In genomic region chr14:49928010-49928409, GRCh38 we compare ENCODE assay signal across 27 cellular contexts.
"Had no signal": no experiment of that assay in that cellular context is flagged by ENCODE, and none has a peak within 500 bp of the region (broad histone marks: within the 10 kb centered on the region; RNA-seq: fewer than 3 reads in every experiment).

No MANE protein-coding gene starts in this region.

- H3K27ac ChIP-seq: SJSA1 had no signal

- H3K27me3 Mint-ChIP-seq: activated CD4-positive, alpha-beta T cell treated with anti-CD3 and anti-CD28 coated beads for 36 hours; activated CD4-positive, alpha-beta T cell treated with anti-CD3 and anti-CD28 coated beads, Interleukin-2, amount 10 ng/mL, durations not matched to agents 7 days and 5 days; activated naive CD8-positive, alpha-beta T cell; activated naive CD8-positive, alpha-beta T cell treated with anti-CD3 and anti-CD28 coated beads, Interleukin-2, amount 50 U/mL, for 24 hours; activated T-cell treated with anti-CD3 and anti-CD28 coated beads, Interleukin-2, amount 50 U/mL, for 24 hours had no signal

- H3K4me3 Mint-ChIP-seq: activated CD4-positive, alpha-beta T cell treated with anti-CD3 and anti-CD28 coated beads for 36 hours; activated CD4-positive, alpha-beta T cell treated with anti-CD3 and anti-CD28 coated beads, Interleukin-2, amount 10 ng/mL, durations not matched to agents 7 days and 5 days; activated CD8-positive, alpha-beta T cell treated with anti-CD3 and anti-CD28 coated beads, Interleukin-2, amount 10 ng/mL, durations not matched to agents 7 days and 5 days; activated naive CD4-positive, alpha-beta T cell treated with anti-CD3 and anti-CD28 coated beads, Interleukin-2, amount 10 ng/mL, durations not matched to agents 7 days and 5 days; activated naive CD8-positive, alpha-beta T cell; activated naive CD8-positive, alpha-beta T cell treated with anti-CD3 and anti-CD28 coated beads, Interleukin-2, amount 50 U/mL, for 24 hours; activated T-cell treated with anti-CD3 and anti-CD28 coated beads, Interleukin-2, amount 50 U/mL, for 24 hours; T-helper 1 cell treated with Interleukin-12 subunit alpha and Interleukin-12 subunit beta and Interleukin-4 antibody, amounts not matched to agents 30 μg/mL and 1 μg/mL, for 36 hours; T-helper 2 cell treated with Interferon-gamma antibody and Interleukin-4, amounts not matched to agents 5 μg/mL and 100 μg/mL, for 36 hours had no signal

- H3K9me3 ChIP-seq: SJSA1, SK-N-SH had no signal

- ATAC-seq: activated CD4-positive, alpha-beta T cell treated with anti-CD3 and anti-CD28 coated beads for 36 hours; activated CD4-positive, CD25-positive, alpha-beta regulatory T cell treated with anti-CD3 and anti-CD28 coated beads, Interleukin-2, amount 50 U/mL, for 24 hours; activated CD8-positive, alpha-beta T cell treated with anti-CD3 and anti-CD28 coated beads, Interleukin-2, amount 10 ng/mL, durations not matched to agents 7 days and 5 days; activated naive CD8-positive, alpha-beta T cell treated with anti-CD3 and anti-CD28 coated beads, Interleukin-2, amount 50 U/mL, for 24 hours; Panc1 had no signal

- H3K9me2 ChIP-seq: SK-N-SH had no signal

- H3K9me3 Mint-ChIP-seq: activated naive CD8-positive, alpha-beta T cell treated with anti-CD3 and anti-CD28 coated beads, Interleukin-2, amount 50 U/mL, for 24 hours; activated T-cell treated with anti-CD3 and anti-CD28 coated beads, Interleukin-2, amount 50 U/mL, for 24 hours; T-helper 1 cell treated with Interleukin-12 subunit alpha and Interleukin-12 subunit beta and Interleukin-4 antibody, amounts not matched to agents 30 μg/mL and 1 μg/mL, for 36 hours; T-helper 2 cell treated with Interferon-gamma antibody and Interleukin-4, amounts not matched to agents 5 μg/mL and 100 μg/mL, for 36 hours had no signal

- H3K36me3 ChIP-seq: SJSA1 had no signal

- H3K4me2 ChIP-seq: SK-N-SH had no signal

- H3K4me3 ChIP-seq: SJSA1 had no signal

- DNase-seq: activated CD4-positive, alpha-beta T cell treated with anti-CD3 and anti-CD28 coated beads for 36 hours; activated CD4-positive, alpha-beta T cell treated with anti-CD3 and anti-CD28 coated beads, Interleukin-2, amount 10 ng/mL, durations not matched to agents 7 days and 5 days; activated CD4-positive, alpha-beta T cell treated with anti-CD3 and anti-CD28 coated beads, Interleukin-2, amount 50 U/mL, for 48 hours; activated CD8-positive, alpha-beta T cell treated with anti-CD3 and anti-CD28 coated beads, Interleukin-2, amount 10 ng/mL, durations not matched to agents 7 days and 5 days; activated effector memory CD4-positive, alpha-beta T cell treated with Interleukin-2 at 50 U/mL for 16 hours; activated naive CD4-positive, alpha-beta T cell treated with anti-CD3 and anti-CD28 coated beads, Interleukin-2, amount 10 ng/mL, durations not matched to agents 7 days and 5 days; activated naive CD8-positive, alpha-beta T cell treated with anti-CD3 and anti-CD28 coated beads, Interleukin-2, amount 50 U/mL, for 24 hours; activated T-cell treated with anti-CD3 and anti-CD28 coated beads, Interleukin-2, amount 50 U/mL, for 24 hours; aorta; MM.1S; MV-4-11; NCI-H1092; NCI-H1436 treated with DMSO at 0.1 percent for 48 hours; NCI-H1694 treated with DMSO at 0.1 percent for 48 hours; NCI-H2029; NCI-H510A; NCI-H526; NCI-H748 treated with DMSO at 0.1 percent for 48 hours; OCI-M1; SHP77 treated with DMSO at 0.1 percent for 48 hours; SK-N-SH had no signal

- H3K36me3 Mint-ChIP-seq: activated naive CD4-positive, alpha-beta T cell treated with anti-CD3 and anti-CD28 coated beads, Interleukin-2, amount 10 ng/mL, durations not matched to agents 7 days and 5 days; activated naive CD8-positive, alpha-beta T cell had no signal

- H3K27me3 ChIP-seq: SJSA1 had no signal

- H3K27ac Mint-ChIP-seq: activated CD4-positive, alpha-beta T cell treated with anti-CD3 and anti-CD28 coated beads for 36 hours; activated CD4-positive, alpha-beta T cell treated with anti-CD3 and anti-CD28 coated beads, Interleukin-2, amount 10 ng/mL, durations not matched to agents 7 days and 5 days; activated CD8-positive, alpha-beta T cell treated with anti-CD3 and anti-CD28 coated beads, Interleukin-2, amount 10 ng/mL, durations not matched to agents 7 days and 5 days; activated naive CD4-positive, alpha-beta T cell treated with anti-CD3 and anti-CD28 coated beads, Interleukin-2, amount 10 ng/mL, durations not matched to agents 7 days and 5 days; activated naive CD8-positive, alpha-beta T cell; activated naive CD8-positive, alpha-beta T cell treated with anti-CD3 and anti-CD28 coated beads, Interleukin-2, amount 50 U/mL, for 24 hours; activated T-cell treated with anti-CD3 and anti-CD28 coated beads, Interleukin-2, amount 50 U/mL, for 24 hours; T-helper 1 cell treated with Interleukin-12 subunit alpha and Interleukin-12 subunit beta and Interleukin-4 antibody, amounts not matched to agents 30 μg/mL and 1 μg/mL, for 36 hours; T-helper 2 cell treated with Interferon-gamma antibody and Interleukin-4, amounts not matched to agents 5 μg/mL and 100 μg/mL, for 36 hours had no signal
